In genomic region chr10:32237644-32238345, GRCh38 we compare ENCODE assay signal across 17 cellular contexts.
A peak's percentile ranks its signal among the peaks of the same experiment; 100 is the strongest.
DNase-seq lines count a peak whose midpoint lies in the region; ATAC-seq, FAIRE-seq and TF ChIP-seq lines count a peak whose summit lies in the region.
"Had no signal": no experiment of that assay in that cellular context is flagged by ENCODE, and none has a peak within 500 bp of the region (broad histone marks: within the 10 kb centered on the region; RNA-seq: fewer than 3 reads in every experiment).

No MANE protein-coding gene starts in this region.

- TF ChIP-seq POLR2A in Peyer's patch (IDR thresholded peaks at IDR 0.05), result no peak
- no peak for TF ChIP-seq POLR2A in GM12892 (IDR thresholded peaks at IDR 0.05; ENCODE audit: low read depth, low read length)

- peak overlapping the region; percentile 62 for H3K4me2 ChIP-seq in mammary epithelial cell (ENCODE audit: insufficient read depth, low read depth, low read length)

- H3K4me3 ChIP-seq in AG09309 (ENCODE audit: control insufficient read depth, low read depth, low read length), result no peak overlapping the region
- H3K4me3 ChIP-seq in mammary epithelial cell (replicated peaks in 1 of 3; ENCODE audit: insufficient read depth in 1 of 3, low read depth in 2 of 3, low read length in 3 of 3), result no peak overlapping the region
- no peak overlapping the region for H3K4me3 ChIP-seq in Peyer's patch
- H3K4me3 ChIP-seq: lower lobe of right lung, prostate gland, vagina had no signal

- no peaks in the 10 kb centered on the region for H3K79me2 ChIP-seq in mammary epithelial cell (ENCODE audit: insufficient read depth, low read length)

- intact Hi-C loops in mammary epithelial cell (cut with micrococcal nuclease), result no loop called here

- no peaks in the 10 kb centered on the region for H3K9me3 ChIP-seq in mammary epithelial cell (replicated peaks; ENCODE audit: insufficient read depth, low read length)
- no peaks in the 10 kb centered on the region for H3K9me3 ChIP-seq in Peyer's patch
- H3K9me3 ChIP-seq: BE2C, lower lobe of right lung, prostate gland, vagina had no signal

- dilution Hi-C loops in mammary epithelial cell (cut with HindIII; ENCODE audit: low sequenced_read_pairs), result no loop called here

- H3K27ac ChIP-seq in mammary epithelial cell (ENCODE audit: insufficient read depth, low read depth, low read length) (peak overlapping the region; percentile 60), Peyer's patch (no peak overlapping the region)
- H3K27ac ChIP-seq: lower lobe of right lung, prostate gland, vagina had no signal

- peak overlapping the region; percentile 57 for H2AFZ ChIP-seq in mammary epithelial cell (ENCODE audit: low read depth, low read length)

- H3K4me1 ChIP-seq in mammary epithelial cell (ENCODE audit: insufficient read depth, low read length), result peaks cover 42% of the 10 kb centered on the region
- H3K4me1 ChIP-seq in Peyer's patch, result no peaks in the 10 kb centered on the region
- H3K4me1 ChIP-seq: BE2C, lower lobe of right lung, prostate gland, vagina had no signal

- in situ Hi-C loops in mammary epithelial cell (cut with MboI; ENCODE audit: low sequenced_read_pairs in 2 of 2), result no loop called here

- DNase-seq in AG09309 (ENCODE audit: low read depth) (peak; percentile 37), HS-27A (ENCODE audit: low read depth) (peak; percentile 42), mammary epithelial cell (peak; percentile 85), iris pigment epithelial cell (ENCODE audit: low read depth) (peak; percentile 55), NCI-H2196 (lab: John Stamatoyannopoulos, UW; ENCODE audit: unreplicated experiment) (no peak), Peyer's patch (no peak), GM12892 (ENCODE audit: insufficient read length) (no peak)
- DNase-seq: activated CD8-positive, alpha-beta memory T cell treated with anti-CD3 and anti-CD28 coated beads for 24 hours; anterior cingulate cortex; BE2C; foreskin melanocyte; lower lobe of right lung; naive thymus-derived CD4-positive, alpha-beta T cell; NCI-H2107 had no signal

- no peak for FAIRE-seq in GM12892 (lab: Jason Lieb, UNC)

- TF ChIP-seq CTCF in AG09309 (IDR thresholded peaks at IDR 0.05; ENCODE audit: control insufficient read depth, insufficient read depth, low read depth, low read length, missing control alignments) (no peak), mammary epithelial cell (conservative IDR thresholded peaks at IDR 0.05 in 1 of 2, IDR thresholded peaks at IDR 0.05 in 1 of 2; ENCODE audit: extremely low read depth in 1 of 2, insufficient read depth in 1 of 2, low read depth in 1 of 2, low read length in 2 of 2) (no peak), Peyer's patch (IDR thresholded peaks at IDR 0.05) (no peak)

- H4K20me1 ChIP-seq in mammary epithelial cell (ENCODE audit: insufficient read depth, low read length), result no peaks in the 10 kb centered on the region

- H3K36me3 ChIP-seq in mammary epithelial cell (ENCODE audit: insufficient read depth, low read length), result no peaks in the 10 kb centered on the region
- H3K36me3 ChIP-seq in Peyer's patch, result no peaks in the 10 kb centered on the region
- H3K36me3 ChIP-seq: BE2C, lower lobe of right lung, prostate gland, vagina had no signal

- no peaks in the 10 kb centered on the region for H3K27me3 ChIP-seq in mammary epithelial cell (ENCODE audit: insufficient read depth, low read length)
- no peaks in the 10 kb centered on the region for H3K27me3 ChIP-seq in Peyer's patch
- H3K27me3 ChIP-seq: BE2C, vagina had no signal

- no TSS peak for BruUV-seq in mammary epithelial cell (replicated peaks; lab: Mats Ljungman, UMichigan)

- peak overlapping the region; percentile 36 for H3K9ac ChIP-seq in mammary epithelial cell (ENCODE audit: insufficient read depth, low read length)

- WGBS in mammary epithelial cell (ENCODE audit: low coverage, missing lambda C conversion rate), result 7% methylated on average over 3 of the region's 3 CpGs

- CTCF ChIA-PET in mammary epithelial cell (lab: Charles Lee; ENCODE audit: low non-redundant PET), result interaction anchor here (0.5 kb wide), 1 partner anchor 78 kb away, joined by 12 read pairs; no protein-coding TSS in a partner anchor

- ATAC-seq in GM21526 (IDR thresholded peaks at IDR 0.05; ENCODE audit: low FRiP score, unreplicated experiment), result no peak
- ATAC-seq: lower lobe of right lung; naive thymus-derived CD4-positive, alpha-beta T cell had no signal

Comparison
In these comparisons a context has a peak if more than half of its experiments do, and no peak if none do; other contexts are left out.
1. DNase-seq: peak in AG09309 (single experiment), HS-27A (single experiment), mammary epithelial cell (single experiment) and iris pigment epithelial cell (single experiment); none in NCI-H2196 (single experiment), Peyer's patch (0 of 3) and GM12892 (single experiment).